In the genomic region with DNA sequence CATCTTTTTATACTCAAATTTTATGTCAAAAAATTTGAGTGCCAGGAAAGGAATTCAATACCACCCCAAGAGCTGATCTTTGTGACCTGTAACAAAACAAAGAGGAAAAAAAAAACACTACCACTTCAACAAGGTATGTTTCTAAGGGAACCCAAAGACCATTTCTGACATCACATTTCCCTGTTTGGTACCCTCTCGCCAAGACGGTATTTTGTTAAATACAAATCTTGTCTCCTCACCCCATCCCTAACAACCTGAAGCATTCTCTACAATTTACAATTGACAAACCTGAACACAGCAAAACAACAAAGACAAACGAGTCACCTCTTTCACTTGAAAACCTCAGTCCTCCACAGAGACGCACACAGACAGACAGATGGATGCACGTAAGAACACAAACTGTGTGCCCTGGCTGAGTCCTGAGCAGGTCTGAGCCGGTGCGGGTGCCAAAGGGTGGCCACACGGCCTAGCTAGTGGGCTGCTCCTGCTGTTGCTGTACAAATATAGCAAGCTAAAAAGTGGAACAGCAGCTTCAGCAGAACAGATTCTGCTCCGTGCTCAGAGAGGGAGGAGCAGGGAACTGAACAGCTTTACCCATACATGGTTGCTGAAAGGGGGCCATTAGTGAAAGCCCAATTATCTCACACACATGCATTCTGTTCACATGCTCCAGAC, we compare ENCODE assay signal across 8 cellular contexts. TPM values are rescaled to one million over a fixed set of nuclear protein-coding genes. Genes with fewer than 3 reads are reported as not detected.
DNase-seq lines count a peak whose midpoint lies in the region; ATAC-seq, FAIRE-seq and TF ChIP-seq lines count a peak whose summit lies in the region.

No MANE protein-coding gene starts in this region.

- H3K9me3 ChIP-seq in A549, result no peaks in the 10 kb centered on the region
- H3K9me3 ChIP-seq in H9 (ENCODE audit: control insufficient read depth, low read depth, low read length), result no peaks in the 10 kb centered on the region

- H4K5ac ChIP-seq in H9 (ENCODE audit: insufficient read length, low read depth, low read length), result no peak overlapping the region

- no peak overlapping the region for H2BK20ac ChIP-seq in H9 (ENCODE audit: low read depth, low read length, poor library complexity, severe bottlenecking)

- DNase-seq in A549 (ENCODE audit: low read depth in 1 of 2, low spot score in 1 of 2) (no peak), H9 (peak; percentile 24), fibroblast of the aortic adventitia (ENCODE audit: low read depth) (no peak), occipital lobe (lab: John Stamatoyannopoulos, UW) (peak; percentile 49)
- DNase-seq in activated CD4-positive, alpha-beta memory T cell treated with anti-CD3 and anti-CD28 coated beads, Interleukin-2, amount 10 ng/mL, durations not matched to agents 7 days and 5 days, result no peak
- no peak for DNase-seq in activated effector memory CD4-positive, alpha-beta T cell treated with anti-CD3 and anti-CD28 coated beads, Interleukin-2, amount 50 U/mL, for 16 hours

- H3K79me2 ChIP-seq in H9 (ENCODE audit: insufficient read depth, low read length), result peaks cover 55% of the 10 kb centered on the region; the same call in 1 of the 2 replicates

- no peak overlapping the region for H2AK5ac ChIP-seq in H9 (ENCODE audit: insufficient read length, low read length)

- H3K36me3 Mint-ChIP-seq in H9 (ENCODE audit: insufficient read depth in 1 of 3, low read depth in 3 of 3), result peaks cover 0 to 8% (median 6%) of the 10 kb centered on the region in 3 experiments; a peak in 2 of 7 replicates
- peaks cover 12% of the 10 kb centered on the region for H3K36me3 Mint-ChIP-seq in activated CD4-positive, alpha-beta memory T cell treated with anti-CD3 and anti-CD28 coated beads, Interleukin-2, amount 10 ng/mL, durations not matched to agents 7 days and 5 days (ENCODE audit: low read depth)

- peak overlapping the region; percentile 63 for H3K4me2 ChIP-seq in A549
- no peak overlapping the region for H3K4me2 ChIP-seq in H9 (ENCODE audit: insufficient read depth, insufficient read length, low read length)

- H2BK15ac ChIP-seq in H9 (ENCODE audit: low read depth, low read length), result no peak overlapping the region

- no peak overlapping the region for H4K91ac ChIP-seq in H9 (ENCODE audit: insufficient read length, low read depth, low read length)

- H3K56ac ChIP-seq in H9 (ENCODE audit: insufficient read length, low read depth, low read length), result no peak overlapping the region

- peaks cover 40 to 41% of the 10 kb centered on the region in 2 experiments for H3K4me1 Mint-ChIP-seq in H9
- H3K4me1 Mint-ChIP-seq in activated CD4-positive, alpha-beta memory T cell treated with anti-CD3 and anti-CD28 coated beads, Interleukin-2, amount 10 ng/mL, durations not matched to agents 7 days and 5 days, result peaks cover 55% of the 10 kb centered on the region

- no peak overlapping the region; a peak in 1 of 5 replicates for H3K4me3 Mint-ChIP-seq in H9
- H3K4me3 Mint-ChIP-seq in activated CD4-positive, alpha-beta memory T cell treated with anti-CD3 and anti-CD28 coated beads, Interleukin-2, amount 10 ng/mL, durations not matched to agents 7 days and 5 days, result no peak overlapping the region

- peak overlapping the region in 2 of 3 experiments; percentile 58 to 80; a peak in 5 of 7 replicates for H3K27ac Mint-ChIP-seq in H9
- peak overlapping the region; percentile 86 for H3K27ac Mint-ChIP-seq in activated CD4-positive, alpha-beta memory T cell treated with anti-CD3 and anti-CD28 coated beads, Interleukin-2, amount 10 ng/mL, durations not matched to agents 7 days and 5 days

- H3K23me2 ChIP-seq in H9 (ENCODE audit: insufficient read length, low read depth, low read length, poor library complexity, severe bottlenecking), result no peaks in the 10 kb centered on the region

- no peak overlapping the region for H2AFZ ChIP-seq in H9 (ENCODE audit: low read length)

- POLR2A ChIA-PET in A549 (lab: Yijun Ruan, JAX), result no interaction called here
- POLR2A ChIA-PET in activated CD4-positive, alpha-beta memory T cell treated with anti-CD3 and anti-CD28 coated beads, Interleukin-2, amount 10 ng/mL, durations not matched to agents 7 days and 5 days (lab: Charles Lee), result interaction anchor here (3.1 kb wide), 1 partner anchor 9 kb away, joined by 8 read pairs; no protein-coding TSS in a partner anchor

- no peak for TF ChIP-seq POLR2A in A549 (IDR thresholded peaks at IDR 0.05; ENCODE audit: low read length)

- H3K27ac ChIP-seq in A549, result peak overlapping the region in 1 of 2 experiments; percentile 39; a peak in 4 of 6 replicates
- no peak overlapping the region for H3K27ac ChIP-seq in H9 (ENCODE audit: insufficient read length, low read depth, low read length)

- no peaks in the 10 kb centered on the region for H3K9me3 Mint-ChIP-seq in H9
- H3K9me3 Mint-ChIP-seq in activated CD4-positive, alpha-beta memory T cell treated with anti-CD3 and anti-CD28 coated beads, Interleukin-2, amount 10 ng/mL, durations not matched to agents 7 days and 5 days, result no peaks in the 10 kb centered on the region

- CTCF ChIA-PET in A549 (lab: Yijun Ruan, JAX), result interaction anchor here (0.6 to 1.7 kb wide), 5 partner anchors 9 to 151 kb away, joined by 3 to 4 read pairs (median 3); no protein-coding TSS in a partner anchor
- CTCF ChIA-PET in activated CD4-positive, alpha-beta memory T cell treated with anti-CD3 and anti-CD28 coated beads, Interleukin-2, amount 10 ng/mL, durations not matched to agents 7 days and 5 days (lab: Charles Lee), result interaction anchor here (1.5 to 1.8 kb wide), 2 partner anchors 10 to 29 kb away, joined by 3 to 7 read pairs; no protein-coding TSS in a partner anchor

- H2BK12ac ChIP-seq in H9 (ENCODE audit: insufficient read length, low read depth, low read length), result no peak overlapping the region

- H3K4me1 ChIP-seq in A549 (peaks cover 35% of the 10 kb centered on the region), H9 (ENCODE audit: insufficient read depth, low read length) (peaks cover 12% of the 10 kb centered on the region; the same call in 1 of the 2 replicates)

- H2BK5ac ChIP-seq in H9 (ENCODE audit: insufficient read length, low read length), result no peak overlapping the region

- H3K4ac ChIP-seq in H9 (ENCODE audit: low read depth, low read length), result no peak overlapping the region

- H3K27me3 Mint-ChIP-seq in H9 (ENCODE audit: low read depth), result no peaks in the 10 kb centered on the region
- H3K27me3 Mint-ChIP-seq in activated CD4-positive, alpha-beta memory T cell treated with anti-CD3 and anti-CD28 coated beads, Interleukin-2, amount 10 ng/mL, durations not matched to agents 7 days and 5 days, result no peaks in the 10 kb centered on the region

- no peak for TF ChIP-seq EP300 in A549 (IDR thresholded peaks at IDR 0.05)

- FAIRE-seq in A549 (lab: Jason Lieb, UNC), result no peak

- peak overlapping the region; percentile 4 for H3K18ac ChIP-seq in H9 (ENCODE audit: insufficient read length, low read depth, low read length)

- no peak overlapping the region for H3K23ac ChIP-seq in H9 (ENCODE audit: insufficient read length, low read depth, low read length)

- ATAC-seq in A549, result peak; percentile 58 to 68; a peak in 5 of 6 replicates
- no peak for ATAC-seq in GM21447 (IDR thresholded peaks at IDR 0.05; ENCODE audit: unreplicated experiment)
- ATAC-seq in HG02884 (IDR thresholded peaks at IDR 0.05; ENCODE audit: unreplicated experiment), result no peak

- peaks cover 2% of the 10 kb centered on the region for H4K20me1 ChIP-seq in H9 (ENCODE audit: control insufficient read depth, insufficient read depth, insufficient read length)

- no peak overlapping the region for H2BK120ac ChIP-seq in H9 (ENCODE audit: low read depth, low read length, poor library complexity, severe bottlenecking)

- H3K4me3 ChIP-seq in A549, result no peak overlapping the region
- peak overlapping the region; percentile 38 for H3K4me3 ChIP-seq in fibroblast of the aortic adventitia (ENCODE audit: low read depth, low read length)

- no peak for TF ChIP-seq CTCF in A549 (IDR thresholded peaks at IDR 0.05)
- no peak for TF ChIP-seq CTCF in H9 (conservative IDR thresholded peaks at IDR 0.05)
- TF ChIP-seq CTCF in fibroblast of the aortic adventitia (IDR thresholded peaks at IDR 0.05; ENCODE audit: insufficient read depth, low read length), result no peak

- no peak overlapping the region for H3K9ac ChIP-seq in H9 (ENCODE audit: extremely low read depth, insufficient read length, low read length)

- 55% methylated on average over 9 of the region's 9 CpGs for whole genome bisulfite sequencing in A549 (ENCODE audit: missing lambda C conversion rate)
- no CpG with 5 or more reads among the region's 9 CpGs for WGBS in H9 (ENCODE audit: extremely low coverage, insufficient read length, low lambda C conversion rate)

- no peak overlapping the region for H3T11ph ChIP-seq in H9 (ENCODE audit: low read length)

- H3K79me1 ChIP-seq in H9 (ENCODE audit: insufficient read depth, low read depth, low read length, poor library complexity, severe bottlenecking), result peaks cover 8% of the 10 kb centered on the region

- H3K14ac ChIP-seq in H9 (ENCODE audit: insufficient read depth, low read length), result peak overlapping the region; percentile 52; the same call in 1 of the 2 replicates

- no peak for TF ChIP-seq RAD21 in A549 (conservative IDR thresholded peaks at IDR 0.05 in 1 of 2, IDR thresholded peaks at IDR 0.05 in 1 of 2)

- H3K27me3 ChIP-seq in H9 (ENCODE audit: insufficient read depth, low read length), result no peaks in the 10 kb centered on the region

- H4K8ac ChIP-seq in H9 (replicated peaks; ENCODE audit: insufficient read length, low read depth, low read length), result no peak overlapping the region

RNA-seq across cellular contexts. Expression of gene CELF1, which starts 28.6 kb away (rescaled TPM):
- polyA plus RNA-seq in A549 (2011; rRNA removed), result 137 and 138 TPM in 2 replicates
- polyA plus RNA-seq in A549 (2012; cell fraction: cytosol; rRNA removed), result 41.9 and 60.7 TPM in 2 replicates
- 85.9 and 116 TPM in 2 replicates for polyA plus RNA-seq in A549 (2012; cell fraction: nucleus; rRNA removed)
- polyA plus RNA-seq in A549 (2017; fragmentation: RNase III; extraction: RNeasy Plus Mini Kit Qiagen cat#74134 plus additional on column Dnase treatment), result 51.4 to 54.1 TPM (median 53.8 TPM) in 3 replicates
- polyA minus RNA-seq in A549 (2011; rRNA and poly(A)+ RNA removed), result 186 and 188 TPM in 2 replicates
- 211 and 217 TPM in 2 replicates for total RNA-seq in H9 (2021)
- 100 to 1,000 TPM; 104 to 105 TPM for total RNA-seq in activated CD4-positive, alpha-beta memory T cell treated with anti-CD3 and anti-CD28 coated beads, Interleukin-2, amount 10 ng/mL, durations not matched to agents 7 days and 5 days
- 63.2 and 103 TPM in 2 replicates for total RNA-seq in fibroblast of the aortic adventitia (ENCODE audit: low replicate concordance)
- total RNA-seq in occipital lobe, result 246 TPM

RNA-seq across cellular contexts. Expression of gene PTPMT1, which starts 41.1 kb away (rescaled TPM):
- polyA plus RNA-seq in A549 (2011; rRNA removed), result 58.8 and 69.2 TPM in 2 replicates
- 101 and 110 TPM in 2 replicates for polyA plus RNA-seq in A549 (2012; cell fraction: cytosol; rRNA removed)
- 51.0 and 55.2 TPM in 2 replicates for polyA plus RNA-seq in A549 (2012; cell fraction: nucleus; rRNA removed)
- 57.0 to 68.2 TPM (median 63.4 TPM) in 3 replicates for polyA plus RNA-seq in A549 (2017; fragmentation: RNase III; extraction: RNeasy Plus Mini Kit Qiagen cat#74134 plus additional on column Dnase treatment)
- polyA minus RNA-seq in A549 (2011; rRNA and poly(A)+ RNA removed), result 23.8 and 31.3 TPM in 2 replicates
- total RNA-seq in H9 (2021), result 66.0 and 72.9 TPM in 2 replicates
- 10 to 100 TPM; 42.3 to 45.2 TPM for total RNA-seq in activated CD4-positive, alpha-beta memory T cell treated with anti-CD3 and anti-CD28 coated beads, Interleukin-2, amount 10 ng/mL, durations not matched to agents 7 days and 5 days
- 25.6 and 44.1 TPM in 2 replicates for total RNA-seq in fibroblast of the aortic adventitia (ENCODE audit: low replicate concordance)
- 25.3 TPM for total RNA-seq in occipital lobe

RNA-seq across cellular contexts. Expression of gene KBTBD4, which starts 54.4 kb away (rescaled TPM):
- 21.0 and 23.4 TPM in 2 replicates for polyA plus RNA-seq in A549 (2011; rRNA removed)
- 14.3 and 17.1 TPM in 2 replicates for polyA plus RNA-seq in A549 (2012; cell fraction: cytosol; rRNA removed)
- polyA plus RNA-seq in A549 (2012; cell fraction: nucleus; rRNA removed), result 16.1 and 26.6 TPM in 2 replicates
- polyA plus RNA-seq in A549 (2017; fragmentation: RNase III; extraction: RNeasy Plus Mini Kit Qiagen cat#74134 plus additional on column Dnase treatment), result 19.0 to 22.8 TPM (median 20.5 TPM) in 3 replicates
- polyA minus RNA-seq in A549 (2011; rRNA and poly(A)+ RNA removed), result 27.4 and 37.0 TPM in 2 replicates
- total RNA-seq in H9 (2021), result 15.2 and 15.9 TPM in 2 replicates
- 10 to 100 TPM; 18.1 to 18.2 TPM for total RNA-seq in activated CD4-positive, alpha-beta memory T cell treated with anti-CD3 and anti-CD28 coated beads, Interleukin-2, amount 10 ng/mL, durations not matched to agents 7 days and 5 days
- 28.4 and 29.9 TPM in 2 replicates for total RNA-seq in fibroblast of the aortic adventitia (ENCODE audit: low replicate concordance)
- 38.2 TPM for total RNA-seq in occipital lobe

RNA-seq across cellular contexts. Expression of gene NDUFS3, which starts 54.5 kb away (rescaled TPM):
- polyA plus RNA-seq in A549 (2011; rRNA removed) (155 and 156 TPM in 2 replicates), A549 (2017; fragmentation: RNase III; extraction: RNeasy Plus Mini Kit Qiagen cat#74134 plus additional on column Dnase treatment) (130 to 144 TPM (median 142 TPM) in 3 replicates)
- 184 and 187 TPM in 2 replicates for polyA plus RNA-seq in A549 (2012; cell fraction: cytosol; rRNA removed)
- polyA plus RNA-seq in A549 (2012; cell fraction: nucleus; rRNA removed), result 195 and 227 TPM in 2 replicates
- 67.9 and 82.0 TPM in 2 replicates for polyA minus RNA-seq in A549 (2011; rRNA and poly(A)+ RNA removed)
- total RNA-seq in H9 (2021) (130 and 144 TPM in 2 replicates), fibroblast of the aortic adventitia (ENCODE audit: low replicate concordance) (56.5 and 157 TPM in 2 replicates), occipital lobe (47.1 TPM)
- 10 to 100 TPM; 95.6 to 99.9 TPM for total RNA-seq in activated CD4-positive, alpha-beta memory T cell treated with anti-CD3 and anti-CD28 coated beads, Interleukin-2, amount 10 ng/mL, durations not matched to agents 7 days and 5 days

Comparison
In these comparisons a context has a peak if more than half of its experiments do, and no peak if none do; other contexts are left out.
1. ATAC-seq: peak in A549 (2 of 2); none in GM21447 (single experiment) and HG02884 (single experiment).
2. DNase-seq: peak in H9 (single experiment) and occipital lobe (single experiment); none in A549 (0 of 2), activated CD4-positive, alpha-beta memory T cell treated with anti-CD3 and anti-CD28 coated beads, Interleukin-2, amount 10 ng/mL, durations not matched to agents 7 days and 5 days (single experiment), fibroblast of the aortic adventitia (single experiment) and activated effector memory CD4-positive, alpha-beta T cell treated with anti-CD3 and anti-CD28 coated beads, Interleukin-2, amount 50 U/mL, for 16 hours (single experiment).